Comparison of ENCODE assay signal across 2 cellular contexts in genomic region chr10:35091994-35092393, GRCh38.
TF ChIP-seq lines count a peak whose summit lies in the region.

No MANE protein-coding gene starts in this region.

TF ChIP-seq in HepG2, 621 proteins besides CTCF, POLR2A, EP300 and RAD21:
- no peak for TF ChIP-seq WIZ (CRISPR knock-in tag; IDR thresholded peaks at IDR 0.05)
- TF ChIP-seq ZNF121 (CRISPR knock-in tag; IDR thresholded peaks at IDR 0.05), result peak; percentile 69; the same call in 1 of the 2 replicates
TF ChIP-seq in HepG2: peak in this region for 1.

TF ChIP-seq in K562, 482 proteins besides CTCF, POLR2A, EP300 and RAD21:
- no peak for TF ChIP-seq NFIC (IDR thresholded peaks at IDR 0.05)
- peak; percentile 58 for TF ChIP-seq ZNF121 (CRISPR knock-in tag; conservative IDR thresholded peaks at IDR 0.05)
